In genomic region chr13:24683833-24684599, GRCh38 we compare ENCODE assay signal across 9 cellular contexts. TPM values are rescaled to one million over a fixed set of nuclear protein-coding genes. Genes with fewer than 3 reads are reported as not detected.
DNase-seq lines count a peak whose midpoint lies in the region; ATAC-seq and TF ChIP-seq lines count a peak whose summit lies in the region.
"Had no signal": no experiment of that assay in that cellular context is flagged by ENCODE, and none has a peak within 500 bp of the region (broad histone marks: within the 10 kb centered on the region; RNA-seq: fewer than 3 reads in every experiment).

No MANE protein-coding gene starts in this region.

- H3K27ac Mint-ChIP-seq in natural killer cell treated with Interleukin-12 subunit alpha and Interleukin-12 subunit beta and Interleukin-15 and Interleukin-18, amount 100 ng/mL, for 72 hours = peak overlapping the region; percentile 49 to 69

- DNase-seq in GM12865 (ENCODE audit: low read depth) = peak; percentile 76
- peak; percentile 87 for DNase-seq in NCI-H82 (lab: John Stamatoyannopoulos, UW)
- DNase-seq in activated T-cell treated with anti-CD3 and anti-CD28 coated beads for 24 hours (ENCODE audit: low read depth) = peak; percentile 44
- DNase-seq in natural killer cell treated with Interleukin-12 subunit alpha and Interleukin-12 subunit beta and Interleukin-15 and Interleukin-18, amount 100 ng/mL, for 72 hours (ENCODE audit: low spot score) = peak; percentile 72
- DNase-seq in testis = peak; percentile 81
- no peak for DNase-seq in GF-D8 (lab: John Stamatoyannopoulos, UW)

- intact Hi-C loops in testis (cut with DNase I; ENCODE audit: low total_unique reads) = no loop called here

- H3K27me3 Mint-ChIP-seq in natural killer cell treated with Interleukin-12 subunit alpha and Interleukin-12 subunit beta and Interleukin-15 and Interleukin-18, amount 100 ng/mL, for 72 hours = peaks cover 41 to 61% of the 10 kb centered on the region in 2 donors

- H3K9me3 ChIP-seq in testis = no peaks in the 10 kb centered on the region

- H3K27ac ChIP-seq in testis = no peak overlapping the region

- peaks cover 34 to 41% of the 10 kb centered on the region in 2 donors for H3K4me1 Mint-ChIP-seq in natural killer cell treated with Interleukin-12 subunit alpha and Interleukin-12 subunit beta and Interleukin-15 and Interleukin-18, amount 100 ng/mL, for 72 hours (ENCODE audit: low read depth in 2 of 2)

- WGBS in testis, 2 donors = 14 to 15% methylated on average over 3 to 4 of the region's 4 CpGs

- no peak overlapping the region for H3K4me3 ChIP-seq in GM12865 (ENCODE audit: low read depth, low read length)
- H3K4me3 ChIP-seq in testis = no peak overlapping the region

- TF ChIP-seq POLR2A in testis (IDR thresholded peaks at IDR 0.05) = no peak

- peak overlapping the region; percentile 17 for H3K4me3 Mint-ChIP-seq in natural killer cell treated with Interleukin-12 subunit alpha and Interleukin-12 subunit beta and Interleukin-15 and Interleukin-18, amount 100 ng/mL, for 72 hours

- no peaks in the 10 kb centered on the region for H3K36me3 ChIP-seq in testis (ENCODE audit: low read depth, missing control alignments)

- H3K9me3 Mint-ChIP-seq in natural killer cell treated with Interleukin-12 subunit alpha and Interleukin-12 subunit beta and Interleukin-15 and Interleukin-18, amount 100 ng/mL, for 72 hours = no peaks in the 10 kb centered on the region

- peak; percentile 57 for ATAC-seq in HG02798 (IDR thresholded peaks at IDR 0.05; ENCODE audit: poor library complexity, unreplicated experiment)
- peak; percentile 63 for ATAC-seq in esophagus mucosa
- peak; percentile 83 to 85 for ATAC-seq in natural killer cell treated with Interleukin-12 subunit alpha and Interleukin-12 subunit beta and Interleukin-15 and Interleukin-18, amount 100 ng/mL, for 72 hours

- H3K4me1 ChIP-seq in testis = peaks cover 11% of the 10 kb centered on the region

- no peaks in the 10 kb centered on the region for H3K27me3 ChIP-seq in testis

- TF ChIP-seq CTCF in GM12865 (IDR thresholded peaks at IDR 0.05; ENCODE audit: insufficient read depth, low read depth, low read length, missing control alignments) (peak; percentile 89), testis (IDR thresholded peaks at IDR 0.05) (peak; percentile 34 to 71 (median 45))

- H3K36me3 Mint-ChIP-seq in natural killer cell treated with Interleukin-12 subunit alpha and Interleukin-12 subunit beta and Interleukin-15 and Interleukin-18, amount 100 ng/mL, for 72 hours = no peaks in the 10 kb centered on the region

RNA-seq across cellular contexts. Expression of gene ATP12A, which starts 3.8 kb away (rescaled TPM):
- total RNA-seq in esophagus mucosa (0.24 TPM), testis (1 to 10 TPM in 1 of 2 donors, under 1 TPM in 1; 0.94 to 1.2 TPM)
- under 1 TPM; 0.12 to 0.42 TPM for total RNA-seq in natural killer cell treated with Interleukin-12 subunit alpha and Interleukin-12 subunit beta and Interleukin-15 and Interleukin-18, amount 100 ng/mL, for 72 hours
- polyA plus RNA-seq in testis (ENCODE audit: insufficient read depth, low read depth, low replicate concordance) = 1.6 TPM
- total RNA-seq: mononuclear cell had no signal
